In the genomic region with DNA sequence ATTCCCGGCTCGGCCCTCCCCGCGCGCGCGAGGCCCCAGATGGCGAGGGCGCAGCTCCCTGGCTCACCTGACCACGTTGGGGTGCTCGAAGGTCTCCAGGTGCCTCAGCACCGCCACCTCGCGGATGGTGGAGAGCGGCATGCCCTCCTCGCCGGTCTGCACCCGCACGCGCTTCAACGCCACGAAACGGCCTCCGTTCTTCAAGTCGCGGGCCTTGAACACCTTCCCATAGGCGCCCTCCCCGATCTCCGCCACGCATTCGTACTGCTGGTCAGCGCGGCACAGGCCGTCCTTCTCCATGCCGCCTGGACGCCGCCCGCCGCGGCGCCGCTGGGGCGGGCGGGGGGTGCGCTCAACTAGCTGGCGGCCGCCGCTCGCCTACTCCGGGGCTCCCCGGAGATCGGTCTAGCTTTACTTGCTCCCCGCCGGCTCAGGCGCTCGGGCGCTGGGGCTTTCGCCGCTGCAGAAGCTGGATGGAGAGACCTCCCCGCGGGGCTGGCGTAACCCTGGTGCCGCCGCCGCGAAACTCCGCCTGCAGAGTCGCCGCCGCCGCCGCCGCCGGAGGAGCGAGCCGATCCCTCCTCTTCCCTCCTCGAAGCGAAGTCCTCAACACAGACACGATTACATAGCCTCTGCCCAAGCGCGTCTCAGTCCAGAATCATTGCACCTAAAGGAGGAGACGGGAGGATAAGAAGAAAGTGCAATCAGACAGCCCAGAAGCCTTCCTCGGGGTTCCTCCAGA, we compare ENCODE assay signal across 1 cellular context.
TF ChIP-seq lines count a peak whose summit lies in the region.

No MANE protein-coding gene starts in this region.

TF ChIP-seq in K562, 482 proteins besides CTCF, POLR2A, EP300 and RAD21 (continued from another document and continues in another):
- TF ChIP-seq ZBTB33 (CRISPR knock-in tag; IDR thresholded peaks at IDR 0.05): peak; percentile 71
- peak; percentile 12; the same call in 1 of the 2 replicates for TF ChIP-seq CTBP1 (IDR thresholded peaks at IDR 0.05; ENCODE audit: borderline replicate concordance)
- peak; percentile 32 for TF ChIP-seq PRPF4 (IDR thresholded peaks at IDR 0.05; ENCODE audit: insufficient read depth, low read depth, low read length, poor library complexity, severe bottlenecking)
- no peak for TF ChIP-seq TBL1XR1 (IDR thresholded peaks at IDR 0.05; ENCODE audit: low read length in 2 of 2)
- 0 out of 2 replicates have a peak, but pooled peaks have one; percentile 7 for TF ChIP-seq THAP12 (CRISPR knock-in tag; IDR thresholded peaks at IDR 0.05)
- no peak for TF ChIP-seq GABPB1 (CRISPR knock-in tag; IDR thresholded peaks at IDR 0.05)
- TF ChIP-seq YY1 (IDR thresholded peaks at IDR 0.05; ENCODE audit: borderline replicate concordance in 1 of 3, control insufficient read depth in 1 of 3, extremely low read depth in 1 of 3, insufficient read depth in 3 of 3, insufficient read length in 1 of 3, insufficient replicate concordance in 2 of 3, low read depth in 1 of 3, low read length in 2 of 3): no peak
- peak; percentile 49 to 51 for TF ChIP-seq E2F6 (IDR thresholded peaks at IDR 0.05; ENCODE audit: borderline replicate concordance in 1 of 2, extremely low read depth in 1 of 2, insufficient read depth in 1 of 2, insufficient read length in 1 of 2, low read depth in 1 of 2, low read length in 1 of 2, poor library complexity in 1 of 2, severe bottlenecking in 1 of 2)
- TF ChIP-seq, protein P1, sequence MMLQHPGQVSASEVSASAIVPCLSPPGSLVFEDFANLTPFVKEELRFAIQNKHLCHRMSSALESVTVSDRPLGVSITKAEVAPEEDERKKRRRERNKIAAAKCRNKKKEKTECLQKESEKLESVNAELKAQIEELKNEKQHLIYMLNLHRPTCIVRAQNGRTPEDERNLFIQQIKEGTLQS (IDR thresholded peaks at IDR 0.05): peak; percentile 34; the same call in 1 of the 2 replicates
- TF ChIP-seq, protein P1 (CRISPR knock-in tag; conservative IDR thresholded peaks at IDR 0.05): no peak
- TF ChIP-seq E2F4 (CRISPR knock-in tag; IDR thresholded peaks at IDR 0.05; ENCODE audit: low read depth): peak; percentile 37; the same call in 1 of the 2 replicates
- TF ChIP-seq CBX5 (IDR thresholded peaks at IDR 0.05; ENCODE audit: borderline replicate concordance, low read depth): 0 out of 2 replicates have a peak, but pooled peaks have one; percentile 7
- TF ChIP-seq, protein P2, sequence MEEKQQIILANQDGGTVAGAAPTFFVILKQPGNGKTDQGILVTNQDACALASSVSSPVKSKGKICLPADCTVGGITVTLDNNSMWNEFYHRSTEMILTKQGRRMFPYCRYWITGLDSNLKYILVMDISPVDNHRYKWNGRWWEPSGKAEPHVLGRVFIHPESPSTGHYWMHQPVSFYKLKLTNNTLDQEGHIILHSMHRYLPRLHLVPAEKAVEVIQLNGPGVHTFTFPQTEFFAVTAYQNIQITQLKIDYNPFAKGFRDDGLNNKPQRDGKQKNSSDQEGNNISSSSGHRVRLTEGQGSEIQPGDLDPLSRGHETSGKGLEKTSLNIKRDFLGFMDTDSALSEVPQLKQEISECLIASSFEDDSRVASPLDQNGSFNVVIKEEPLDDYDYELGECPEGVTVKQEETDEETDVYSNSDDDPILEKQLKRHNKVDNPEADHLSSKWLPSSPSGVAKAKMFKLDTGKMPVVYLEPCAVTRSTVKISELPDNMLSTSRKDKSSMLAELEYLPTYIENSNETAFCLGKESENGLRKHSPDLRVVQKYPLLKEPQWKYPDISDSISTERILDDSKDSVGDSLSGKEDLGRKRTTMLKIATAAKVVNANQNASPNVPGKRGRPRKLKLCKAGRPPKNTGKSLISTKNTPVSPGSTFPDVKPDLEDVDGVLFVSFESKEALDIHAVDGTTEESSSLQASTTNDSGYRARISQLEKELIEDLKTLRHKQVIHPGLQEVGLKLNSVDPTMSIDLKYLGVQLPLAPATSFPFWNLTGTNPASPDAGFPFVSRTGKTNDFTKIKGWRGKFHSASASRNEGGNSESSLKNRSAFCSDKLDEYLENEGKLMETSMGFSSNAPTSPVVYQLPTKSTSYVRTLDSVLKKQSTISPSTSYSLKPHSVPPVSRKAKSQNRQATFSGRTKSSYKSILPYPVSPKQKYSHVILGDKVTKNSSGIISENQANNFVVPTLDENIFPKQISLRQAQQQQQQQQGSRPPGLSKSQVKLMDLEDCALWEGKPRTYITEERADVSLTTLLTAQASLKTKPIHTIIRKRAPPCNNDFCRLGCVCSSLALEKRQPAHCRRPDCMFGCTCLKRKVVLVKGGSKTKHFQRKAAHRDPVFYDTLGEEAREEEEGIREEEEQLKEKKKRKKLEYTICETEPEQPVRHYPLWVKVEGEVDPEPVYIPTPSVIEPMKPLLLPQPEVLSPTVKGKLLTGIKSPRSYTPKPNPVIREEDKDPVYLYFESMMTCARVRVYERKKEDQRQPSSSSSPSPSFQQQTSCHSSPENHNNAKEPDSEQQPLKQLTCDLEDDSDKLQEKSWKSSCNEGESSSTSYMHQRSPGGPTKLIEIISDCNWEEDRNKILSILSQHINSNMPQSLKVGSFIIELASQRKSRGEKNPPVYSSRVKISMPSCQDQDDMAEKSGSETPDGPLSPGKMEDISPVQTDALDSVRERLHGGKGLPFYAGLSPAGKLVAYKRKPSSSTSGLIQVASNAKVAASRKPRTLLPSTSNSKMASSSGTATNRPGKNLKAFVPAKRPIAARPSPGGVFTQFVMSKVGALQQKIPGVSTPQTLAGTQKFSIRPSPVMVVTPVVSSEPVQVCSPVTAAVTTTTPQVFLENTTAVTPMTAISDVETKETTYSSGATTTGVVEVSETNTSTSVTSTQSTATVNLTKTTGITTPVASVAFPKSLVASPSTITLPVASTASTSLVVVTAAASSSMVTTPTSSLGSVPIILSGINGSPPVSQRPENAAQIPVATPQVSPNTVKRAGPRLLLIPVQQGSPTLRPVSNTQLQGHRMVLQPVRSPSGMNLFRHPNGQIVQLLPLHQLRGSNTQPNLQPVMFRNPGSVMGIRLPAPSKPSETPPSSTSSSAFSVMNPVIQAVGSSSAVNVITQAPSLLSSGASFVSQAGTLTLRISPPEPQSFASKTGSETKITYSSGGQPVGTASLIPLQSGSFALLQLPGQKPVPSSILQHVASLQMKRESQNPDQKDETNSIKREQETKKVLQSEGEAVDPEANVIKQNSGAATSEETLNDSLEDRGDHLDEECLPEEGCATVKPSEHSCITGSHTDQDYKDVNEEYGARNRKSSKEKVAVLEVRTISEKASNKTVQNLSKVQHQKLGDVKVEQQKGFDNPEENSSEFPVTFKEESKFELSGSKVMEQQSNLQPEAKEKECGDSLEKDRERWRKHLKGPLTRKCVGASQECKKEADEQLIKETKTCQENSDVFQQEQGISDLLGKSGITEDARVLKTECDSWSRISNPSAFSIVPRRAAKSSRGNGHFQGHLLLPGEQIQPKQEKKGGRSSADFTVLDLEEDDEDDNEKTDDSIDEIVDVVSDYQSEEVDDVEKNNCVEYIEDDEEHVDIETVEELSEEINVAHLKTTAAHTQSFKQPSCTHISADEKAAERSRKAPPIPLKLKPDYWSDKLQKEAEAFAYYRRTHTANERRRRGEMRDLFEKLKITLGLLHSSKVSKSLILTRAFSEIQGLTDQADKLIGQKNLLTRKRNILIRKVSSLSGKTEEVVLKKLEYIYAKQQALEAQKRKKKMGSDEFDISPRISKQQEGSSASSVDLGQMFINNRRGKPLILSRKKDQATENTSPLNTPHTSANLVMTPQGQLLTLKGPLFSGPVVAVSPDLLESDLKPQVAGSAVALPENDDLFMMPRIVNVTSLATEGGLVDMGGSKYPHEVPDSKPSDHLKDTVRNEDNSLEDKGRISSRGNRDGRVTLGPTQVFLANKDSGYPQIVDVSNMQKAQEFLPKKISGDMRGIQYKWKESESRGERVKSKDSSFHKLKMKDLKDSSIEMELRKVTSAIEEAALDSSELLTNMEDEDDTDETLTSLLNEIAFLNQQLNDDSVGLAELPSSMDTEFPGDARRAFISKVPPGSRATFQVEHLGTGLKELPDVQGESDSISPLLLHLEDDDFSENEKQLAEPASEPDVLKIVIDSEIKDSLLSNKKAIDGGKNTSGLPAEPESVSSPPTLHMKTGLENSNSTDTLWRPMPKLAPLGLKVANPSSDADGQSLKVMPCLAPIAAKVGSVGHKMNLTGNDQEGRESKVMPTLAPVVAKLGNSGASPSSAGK (IDR thresholded peaks at IDR 0.05): peak; percentile 49
- TF ChIP-seq SMC3 (conservative IDR thresholded peaks at IDR 0.05; ENCODE audit: insufficient read depth, low read depth, low read length): 0 out of 2 replicates have a peak, but pooled peaks have one; percentile 15
- TF ChIP-seq HNRNPLL (IDR thresholded peaks at IDR 0.05; ENCODE audit: low read depth, low read length, poor library complexity, severe bottlenecking): peak; percentile 44
- TF ChIP-seq, protein P3, sequence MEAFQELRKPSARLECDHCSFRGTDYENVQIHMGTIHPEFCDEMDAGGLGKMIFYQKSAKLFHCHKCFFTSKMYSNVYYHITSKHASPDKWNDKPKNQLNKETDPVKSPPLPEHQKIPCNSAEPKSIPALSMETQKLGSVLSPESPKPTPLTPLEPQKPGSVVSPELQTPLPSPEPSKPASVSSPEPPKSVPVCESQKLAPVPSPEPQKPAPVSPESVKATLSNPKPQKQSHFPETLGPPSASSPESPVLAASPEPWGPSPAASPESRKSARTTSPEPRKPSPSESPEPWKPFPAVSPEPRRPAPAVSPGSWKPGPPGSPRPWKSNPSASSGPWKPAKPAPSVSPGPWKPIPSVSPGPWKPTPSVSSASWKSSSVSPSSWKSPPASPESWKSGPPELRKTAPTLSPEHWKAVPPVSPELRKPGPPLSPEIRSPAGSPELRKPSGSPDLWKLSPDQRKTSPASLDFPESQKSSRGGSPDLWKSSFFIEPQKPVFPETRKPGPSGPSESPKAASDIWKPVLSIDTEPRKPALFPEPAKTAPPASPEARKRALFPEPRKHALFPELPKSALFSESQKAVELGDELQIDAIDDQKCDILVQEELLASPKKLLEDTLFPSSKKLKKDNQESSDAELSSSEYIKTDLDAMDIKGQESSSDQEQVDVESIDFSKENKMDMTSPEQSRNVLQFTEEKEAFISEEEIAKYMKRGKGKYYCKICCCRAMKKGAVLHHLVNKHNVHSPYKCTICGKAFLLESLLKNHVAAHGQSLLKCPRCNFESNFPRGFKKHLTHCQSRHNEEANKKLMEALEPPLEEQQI (IDR thresholded peaks at IDR 0.05): peak; percentile 90
- no peak for TF ChIP-seq ZNF121 (CRISPR knock-in tag; conservative IDR thresholded peaks at IDR 0.05)
- TF ChIP-seq RBM22 (IDR thresholded peaks at IDR 0.05; ENCODE audit: low read depth, low read length, poor library complexity, severe bottlenecking): peak; percentile 61
- peak; percentile 54 for TF ChIP-seq FIP1L1 (IDR thresholded peaks at IDR 0.05; ENCODE audit: low read depth, low read length, poor library complexity, severe bottlenecking)
- no peak for TF ChIP-seq ADNP (tag; IDR thresholded peaks at IDR 0.05)
- TF ChIP-seq L3MBTL2 (IDR thresholded peaks at IDR 0.05): peak; percentile 26; the same call in 1 of the 2 replicates
- 0 out of 2 replicates have a peak, but pooled peaks have one; percentile 22 for TF ChIP-seq MTA3 (IDR thresholded peaks at IDR 0.05; ENCODE audit: borderline replicate concordance)
- no peak for TF ChIP-seq MAFF (IDR thresholded peaks at IDR 0.05; ENCODE audit: low read length)
- TF ChIP-seq BHLHE40 (IDR thresholded peaks at IDR 0.05; ENCODE audit: low read length): peak; percentile 52; the same call in 1 of the 2 replicates
- TF ChIP-seq, protein P4, sequence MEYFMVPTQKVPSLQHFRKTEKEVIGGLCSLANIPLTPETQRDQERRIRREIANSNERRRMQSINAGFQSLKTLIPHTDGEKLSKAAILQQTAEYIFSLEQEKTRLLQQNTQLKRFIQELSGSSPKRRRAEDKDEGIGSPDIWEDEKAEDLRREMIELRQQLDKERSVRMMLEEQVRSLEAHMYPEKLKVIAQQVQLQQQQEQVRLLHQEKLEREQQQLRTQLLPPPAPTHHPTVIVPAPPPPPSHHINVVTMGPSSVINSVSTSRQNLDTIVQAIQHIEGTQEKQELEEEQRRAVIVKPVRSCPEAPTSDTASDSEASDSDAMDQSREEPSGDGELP (CRISPR knock-in tag; IDR thresholded peaks at IDR 0.05; ENCODE audit: borderline replicate concordance): peak; percentile 38; the same call in 1 of the 2 replicates
